Comparison of ENCODE assay signal across 27 cellular contexts in genomic region chr10:44465430-44466115, GRCh38.
DNase-seq lines count a peak whose midpoint lies in the region; FAIRE-seq and TF ChIP-seq lines count a peak whose summit lies in the region.
"Had no signal": no experiment of that assay in that cellular context is flagged by ENCODE, and none has a peak within 500 bp of the region (broad histone marks: within the 10 kb centered on the region; RNA-seq: fewer than 3 reads in every experiment).

No MANE protein-coding gene starts in this region.

- no peak overlapping the region for H3K9ac ChIP-seq in kidney (ENCODE audit: low read length in 2 of 2)

- 68 to 78% methylated on average over 5 to 11 of the region's 11 CpGs for WGBS in transverse colon (ENCODE audit: low coverage in 1 of 2), 2 donors
- WGBS in esophagus muscularis mucosa = 58% methylated on average over 11 of the region's 11 CpGs

- H3K27me3 ChIP-seq in brain microvascular endothelial cell (replicated peaks) (no peaks in the 10 kb centered on the region), transverse colon (no peaks in the 10 kb centered on the region), esophagus muscularis mucosa (peaks cover 0 to 7% (median 0%) of the 10 kb centered on the region in 4 donors)
- H3K27me3 ChIP-seq: body of pancreas, right lobe of liver, uterus had no signal

- in situ Hi-C loops in brain microvascular endothelial cell (cut with HindIII; ENCODE audit: low pct_ligation_motif_present, low sequenced_read_pairs) = no loop called here
- in situ Hi-C loops in transverse colon (cut with MboI; ENCODE audit: low pct_ligation_motif_present in 1 of 4, low pct_unique_long_range_greater_than_20kb in 1 of 4, low sequenced_read_pairs in 3 of 4) = no loop called here

- DNase-seq in AG20443 (ENCODE audit: low spot score) = peak; percentile 1
- DNase-seq in HEK293T (ENCODE audit: extremely low spot score) = peak; percentile 40
- no peak for DNase-seq in brain microvascular endothelial cell
- DNase-seq in kidney = peak; percentile 38
- no peak for DNase-seq in transverse colon
- no peak for DNase-seq in esophagus muscularis mucosa (ENCODE audit: extremely low spot score)
- no peak for DNase-seq in COR-L47 (lab: John Stamatoyannopoulos, UW)
- DNase-seq in NCI-H82 (lab: John Stamatoyannopoulos, UW) = no peak
- DNase-seq: activated CD4-positive, alpha-beta memory T cell treated with anti-CD3 and anti-CD28 coated beads for 36 hours; activated CD4-positive, alpha-beta T cell treated with anti-CD3 and anti-CD28 coated beads for 1 hour; activated naive CD4-positive, alpha-beta T cell treated with anti-CD3 and anti-CD28 coated beads for 36 hours; body of pancreas; CD4-positive, CD25-positive, alpha-beta regulatory T cell; hypothalamus; left ventricle myocardium superior; naive B cell; NCI-H2029; NCI-H526; NK-92 treated with Interleukin-12 subunit alpha and Interleukin-12 subunit beta, amount 100 ng/mL, for 24 hours; right lobe of liver; stimulated activated CD4-positive, alpha-beta T cell treated with anti-CD3 and anti-CD28 coated beads, Interleukin-2, amount 100 ng/mL, for 48 hours; stimulated activated naive CD8-positive, alpha-beta T cell treated with anti-CD3 and anti-CD28 coated beads, Interleukin-15, amount 100 ng/mL, for 72 hours; uterus had no signal

- CTCF ChIA-PET in HEK293T (lab: Yijun Ruan, JAX) = interaction anchor here (0.7 to 0.9 kb wide), 2 partner anchors 36 to 48 kb away, joined by 3 to 4 read pairs; no protein-coding TSS in a partner anchor

- H3K9me3 ChIP-seq in kidney (ENCODE audit: control insufficient read depth in 1 of 2, low read length in 2 of 2) (no peaks in the 10 kb centered on the region), transverse colon (no peaks in the 10 kb centered on the region), esophagus muscularis mucosa (no peaks in the 10 kb centered on the region)
- H3K9me3 ChIP-seq: body of pancreas, prostate gland, right lobe of liver, thoracic aorta, uterus had no signal

- no peaks in the 10 kb centered on the region for H3K4me1 ChIP-seq in kidney (ENCODE audit: control insufficient read depth in 1 of 2, insufficient read depth in 1 of 2, low read depth in 1 of 2, low read length in 2 of 2)
- no peaks in the 10 kb centered on the region for H3K4me1 ChIP-seq in transverse colon
- peaks cover 0 to 8% (median 0%) of the 10 kb centered on the region in 4 donors for H3K4me1 ChIP-seq in esophagus muscularis mucosa
- H3K4me1 ChIP-seq: body of pancreas, prostate gland, right lobe of liver, uterus had no signal

- no peak for TF ChIP-seq EP300 in transverse colon (IDR thresholded peaks at IDR 0.05; ENCODE audit: low read depth)
- TF ChIP-seq EP300 in esophagus muscularis mucosa (IDR thresholded peaks at IDR 0.05) = no peak

- intact Hi-C loops in kidney (cut with DNase I) (no loop called here), transverse colon (cut with DNase I; ENCODE audit: low total_unique reads) (no loop called here), esophagus muscularis mucosa (cut with DNase I) (no loop called here)

- no peak overlapping the region for H3K4me3 ChIP-seq in brain microvascular endothelial cell (ENCODE audit: low read depth, low read length)
- H3K4me3 ChIP-seq in kidney (ENCODE audit: low read length in 2 of 2) = no peak overlapping the region
- no peak overlapping the region for H3K4me3 ChIP-seq in transverse colon
- no peak overlapping the region for H3K4me3 ChIP-seq in esophagus muscularis mucosa
- H3K4me3 ChIP-seq: body of pancreas, prostate gland, right lobe of liver, thoracic aorta, uterus had no signal

- FAIRE-seq in kidney (lab: Jason Lieb, UNC) = no peak
- FAIRE-seq: A204.1, GM18507 had no signal

- TF ChIP-seq CTCF in brain microvascular endothelial cell (IDR thresholded peaks at IDR 0.05; ENCODE audit: low read depth, low read length, missing control alignments) (peak; percentile 32), kidney (IDR thresholded peaks at IDR 0.05; ENCODE audit: borderline replicate concordance, extremely low read depth, insufficient read depth) (no peak), transverse colon (IDR thresholded peaks at IDR 0.05) (no peak), esophagus muscularis mucosa (IDR thresholded peaks at IDR 0.05) (no peak)

- TF ChIP-seq POLR2A in transverse colon (IDR thresholded peaks at IDR 0.05) (no peak), esophagus muscularis mucosa (IDR thresholded peaks at IDR 0.05; ENCODE audit: low read depth) (no peak)

- POLR2A ChIA-PET in HEK293T (lab: Yijun Ruan, JAX) = no interaction called here

- H3K27ac ChIP-seq in brain microvascular endothelial cell = peak overlapping the region; percentile 28
- H3K27ac ChIP-seq in kidney (ENCODE audit: low read depth in 2 of 2, low read length in 2 of 2) = no peak overlapping the region
- no peak overlapping the region for H3K27ac ChIP-seq in transverse colon
- no peak overlapping the region for H3K27ac ChIP-seq in esophagus muscularis mucosa (replicated peaks in 1 of 4)
- H3K27ac ChIP-seq: body of pancreas, prostate gland, right lobe of liver, thoracic aorta, uterus had no signal

- H3K36me3 ChIP-seq in brain microvascular endothelial cell (replicated peaks) (no peaks in the 10 kb centered on the region), kidney (ENCODE audit: control insufficient read depth in 1 of 2, insufficient read depth in 2 of 2, low read length in 2 of 2) (no peaks in the 10 kb centered on the region), transverse colon (no peaks in the 10 kb centered on the region), esophagus muscularis mucosa (no peaks in the 10 kb centered on the region)
- H3K36me3 ChIP-seq: prostate gland, right lobe of liver, thoracic aorta, uterus had no signal

TF ChIP-seq in HEK293T, 16 proteins besides CTCF, POLR2A, EP300 and RAD21:
- TF ChIP-seq HDGF (IDR thresholded peaks at IDR 0.05; ENCODE audit: borderline replicate concordance) = no peak
- TF ChIP-seq, protein P1, sequence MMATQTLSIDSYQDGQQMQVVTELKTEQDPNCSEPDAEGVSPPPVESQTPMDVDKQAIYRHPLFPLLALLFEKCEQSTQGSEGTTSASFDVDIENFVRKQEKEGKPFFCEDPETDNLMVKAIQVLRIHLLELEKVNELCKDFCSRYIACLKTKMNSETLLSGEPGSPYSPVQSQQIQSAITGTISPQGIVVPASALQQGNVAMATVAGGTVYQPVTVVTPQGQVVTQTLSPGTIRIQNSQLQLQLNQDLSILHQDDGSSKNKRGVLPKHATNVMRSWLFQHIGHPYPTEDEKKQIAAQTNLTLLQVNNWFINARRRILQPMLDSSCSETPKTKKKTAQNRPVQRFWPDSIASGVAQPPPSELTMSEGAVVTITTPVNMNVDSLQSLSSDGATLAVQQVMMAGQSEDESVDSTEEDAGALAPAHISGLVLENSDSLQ (IDR thresholded peaks at IDR 0.05) = peak; percentile 95

Comparison
In these comparisons a context has a peak if more than half of its experiments do, and no peak if none do; other contexts are left out.
1. DNase-seq: peak in AG20443 (single experiment), HEK293T (single experiment) and kidney (single experiment); none in brain microvascular endothelial cell (single experiment), transverse colon (single experiment), esophagus muscularis mucosa (single experiment), COR-L47 (single experiment) and NCI-H82 (single experiment).